14 cellular contexts compared by ENCODE assay signal in the genomic region with DNA sequence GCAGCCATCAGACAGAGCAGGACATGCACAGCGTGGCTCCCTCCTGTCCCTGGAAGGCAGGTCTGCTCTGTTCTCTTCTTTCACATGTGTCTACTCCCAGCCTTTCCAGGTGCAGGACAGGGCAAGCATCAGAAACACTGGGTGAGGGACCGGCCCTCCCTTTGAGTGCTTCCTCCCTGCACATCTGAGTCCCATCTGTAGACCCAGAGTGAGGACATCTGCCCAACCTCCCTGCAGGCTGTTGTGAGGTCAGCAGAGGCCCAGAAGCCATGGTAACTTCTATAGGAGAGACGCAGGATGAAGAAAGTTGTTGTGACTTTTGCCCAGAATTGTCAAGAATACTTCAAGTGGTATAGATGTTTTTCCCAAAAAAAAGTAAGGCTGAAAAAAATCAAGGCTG.
DNase-seq lines count a peak whose midpoint lies in the region; ATAC-seq and TF ChIP-seq lines count a peak whose summit lies in the region.
"Had no signal": no experiment of that assay in that cellular context is flagged by ENCODE, and none has a peak within 500 bp of the region (broad histone marks: within the 10 kb centered on the region; RNA-seq: fewer than 3 reads in every experiment).

No MANE protein-coding gene starts in this region.

- TF ChIP-seq CTCF in ascending aorta (IDR thresholded peaks at IDR 0.05) (no peak), stomach (IDR thresholded peaks at IDR 0.05) (no peak), WTC11 (IDR thresholded peaks at IDR 0.05) (no peak)

- no peaks in the 10 kb centered on the region for H3K36me3 Mint-ChIP-seq in naive thymus-derived CD8-positive, alpha-beta T cell
- no peaks in the 10 kb centered on the region for H3K36me3 Mint-ChIP-seq in WTC11
- H3K36me3 Mint-ChIP-seq: activated naive CD4-positive, alpha-beta T cell treated with anti-CD3 and anti-CD28 coated beads, Interleukin-2, amount 10 ng/mL, durations not matched to agents 7 days and 5 days; natural killer cell had no signal

- H3K27me3 Mint-ChIP-seq in naive thymus-derived CD8-positive, alpha-beta T cell: peaks cover 0 to 9% (median 2%) of the 10 kb centered on the region in 5 donors
- H3K27me3 Mint-ChIP-seq in WTC11 (ENCODE audit: low read depth): no peaks in the 10 kb centered on the region; the same call in 1 of the 2 replicates

- peak overlapping the region; percentile 97 to 99 for H3K27ac ChIP-seq in ascending aorta
- H3K27ac ChIP-seq in right cardiac atrium (ENCODE audit: low read length): no peak overlapping the region
- peak overlapping the region in 4 of 5 donors; percentile 66 to 87 (median 77) for H3K27ac ChIP-seq in stomach

- POLR2A ChIA-PET in naive thymus-derived CD8-positive, alpha-beta T cell (lab: Charles Lee): no interaction called here
- POLR2A ChIA-PET in WTC11 (lab: Charles Lee): interaction anchor here (0.7 kb wide), 1 partner anchor 235 kb away, joined by 4 read pairs; no protein-coding TSS in a partner anchor

- DNase-seq in HCEC 1CT (peak; percentile 51), ascending aorta (ENCODE audit: low spot score in 2 of 2) (no peak), right cardiac atrium (no peak), stomach (no peak), WTC11 (ENCODE audit: low spot score) (no peak), NCI-H2107 (lab: John Stamatoyannopoulos, UW) (no peak)
- no peak for DNase-seq in naive thymus-derived CD8-positive, alpha-beta T cell
- DNase-seq: activated CD8-positive, alpha-beta memory T cell treated with anti-CD3 and anti-CD28 coated beads for 24 hours; activated naive CD4-positive, alpha-beta T cell treated with anti-CD3 and anti-CD28 coated beads, Interleukin-2, amount 10 ng/mL, durations not matched to agents 7 days and 5 days; H9; natural killer cell; NCI-H1048; NCI-H510A treated with DMSO at 0.1 percent for 48 hours had no signal

- no peak overlapping the region for H3K27ac Mint-ChIP-seq in naive thymus-derived CD8-positive, alpha-beta T cell
- H3K27ac Mint-ChIP-seq in WTC11: no peak overlapping the region
- H3K27ac Mint-ChIP-seq: H9, natural killer cell had no signal

- H3K27me3 ChIP-seq in ascending aorta (no peaks in the 10 kb centered on the region), right cardiac atrium (ENCODE audit: control insufficient read depth, insufficient read depth) (no peaks in the 10 kb centered on the region), stomach (no peaks in the 10 kb centered on the region)

- H3K4me3 ChIP-seq in ascending aorta: no peak overlapping the region
- no peak overlapping the region for H3K4me3 ChIP-seq in right cardiac atrium (ENCODE audit: low read length)
- no peak overlapping the region for H3K4me3 ChIP-seq in stomach

- H3K9me3 Mint-ChIP-seq in naive thymus-derived CD8-positive, alpha-beta T cell: no peaks in the 10 kb centered on the region
- no peaks in the 10 kb centered on the region for H3K9me3 Mint-ChIP-seq in WTC11
- H3K9me3 Mint-ChIP-seq: activated naive CD4-positive, alpha-beta T cell treated with anti-CD3 and anti-CD28 coated beads, Interleukin-2, amount 10 ng/mL, durations not matched to agents 7 days and 5 days; H9; natural killer cell had no signal

- H3K9me3 ChIP-seq in ascending aorta (no peaks in the 10 kb centered on the region), right cardiac atrium (ENCODE audit: control insufficient read depth, low read length) (no peaks in the 10 kb centered on the region), stomach (no peaks in the 10 kb centered on the region)

- no peaks in the 10 kb centered on the region for H3K36me3 ChIP-seq in ascending aorta
- H3K36me3 ChIP-seq in stomach: no peaks in the 10 kb centered on the region

- H3K4me1 Mint-ChIP-seq in naive thymus-derived CD8-positive, alpha-beta T cell: peaks cover 0 to 12% (median 1%) of the 10 kb centered on the region in 4 donors
- peaks cover 9% of the 10 kb centered on the region for H3K4me1 Mint-ChIP-seq in WTC11
- H3K4me1 Mint-ChIP-seq: activated naive CD4-positive, alpha-beta T cell treated with anti-CD3 and anti-CD28 coated beads, Interleukin-2, amount 10 ng/mL, durations not matched to agents 7 days and 5 days; natural killer cell had no signal

- no peak overlapping the region for H3K4me3 Mint-ChIP-seq in naive thymus-derived CD8-positive, alpha-beta T cell
- no peak overlapping the region for H3K4me3 Mint-ChIP-seq in WTC11
- H3K4me3 Mint-ChIP-seq: activated naive CD4-positive, alpha-beta T cell treated with anti-CD3 and anti-CD28 coated beads, Interleukin-2, amount 10 ng/mL, durations not matched to agents 7 days and 5 days; H9; natural killer cell had no signal

- CTCF ChIA-PET in WTC11 (lab: Charles Lee): interaction anchor here (0.7 kb wide), 1 partner anchor 59 kb away, joined by 4 read pairs; no protein-coding TSS in a partner anchor

- intact Hi-C loops in ascending aorta (cut with DNase I): loop anchor here (5.0 to 10.0 kb wide), 3 partner anchors 33 to 49 kb away; no protein-coding TSS in a partner anchor
- intact Hi-C loops in right cardiac atrium (cut with DNase I): no loop called here
- intact Hi-C loops in stomach (cut with DNase I; ENCODE audit: low total_unique reads): no loop called here

- ATAC-seq in right cardiac atrium (peak; percentile 14), WTC11 (no peak), HG03469 (IDR thresholded peaks at IDR 0.05; ENCODE audit: unreplicated experiment) (no peak)
- ATAC-seq in naive thymus-derived CD8-positive, alpha-beta T cell: no peak
- ATAC-seq: natural killer cell had no signal

- H3K4me1 ChIP-seq in ascending aorta (peaks cover 21 to 66% of the 10 kb centered on the region in 2 donors), right cardiac atrium (ENCODE audit: control insufficient read depth, insufficient read depth, low read length) (peaks cover 28% of the 10 kb centered on the region), stomach (peaks cover 0 to 47% (median 27%) of the 10 kb centered on the region in 4 donors)

- WGBS in right cardiac atrium: 75% methylated on average over 3 of the region's 3 CpGs
- whole genome bisulfite sequencing in stomach, 5 donors: 79 to 89% (median 84%) methylated on average over 3 of the region's 3 CpGs

- no peak for TF ChIP-seq EP300 in stomach (IDR thresholded peaks at IDR 0.05)

- no peak for TF ChIP-seq POLR2A in stomach (IDR thresholded peaks at IDR 0.05)

TF ChIP-seq in WTC11, 78 proteins besides CTCF, POLR2A, EP300 and RAD21:
- TF ChIP-seq JAZF1 (CRISPR knock-in tag; IDR thresholded peaks at IDR 0.05): no peak

Comparison
In these comparisons a context has a peak if more than half of its experiments do, and no peak if none do; other contexts are left out.
1. ATAC-seq: peak in right cardiac atrium (2 of 2); none in naive thymus-derived CD8-positive, alpha-beta T cell (0 of 2), WTC11 (single experiment) and HG03469 (single experiment).